Comparison of ENCODE assay signal across 25 cellular contexts in genomic region chr13:101876951-101877350, GRCh38.
A peak's percentile ranks its signal among the peaks of the same experiment; 100 is the strongest.
DNase-seq lines count a peak whose midpoint lies in the region; FAIRE-seq and TF ChIP-seq lines count a peak whose summit lies in the region.
"Had no signal": no experiment of that assay in that cellular context is flagged by ENCODE, and none has a peak within 500 bp of the region (broad histone marks: within the 10 kb centered on the region; RNA-seq: fewer than 3 reads in every experiment).

No MANE protein-coding gene starts in this region.

- no peaks in the 10 kb centered on the region for H3K36me3 ChIP-seq in kidney (ENCODE audit: control insufficient read depth in 1 of 2, insufficient read depth in 2 of 2, low read length in 2 of 2)
- H3K36me3 ChIP-seq: BE2C, BLaER1 had no signal

- DNase-seq in NCI-H748 (lab: John Stamatoyannopoulos, UW; ENCODE audit: unreplicated experiment), result peak; percentile 13
- DNase-seq in NCI-H748 treated with DMSO at 0.1 percent for 48 hours (lab: John Stamatoyannopoulos, UW), result no peak
- no peak for DNase-seq in kidney
- DNase-seq in NCI-H146 treated with DMSO at 0.1 percent for 48 hours (lab: John Stamatoyannopoulos, UW; ENCODE audit: unreplicated experiment), result no peak
- DNase-seq: 8988T; ACHN; BE2C; C1 segment of cervical spinal cord; CD4-positive, alpha-beta memory T cell; CD4-positive, CD25-positive, alpha-beta regulatory T cell; CD8-positive, alpha-beta memory T cell; COR-L47; DMS 273 treated with DMSO at 0.1 percent for 48 hours; DMS153; DMS53; DMS79; DND-41; EL; GDM1 had no signal

- no peak overlapping the region for H3K4me3 ChIP-seq in kidney (ENCODE audit: low read length in 2 of 2)
- H3K4me3 ChIP-seq: BLaER1, GM12878 had no signal

- H3K4me1 ChIP-seq in kidney (ENCODE audit: control insufficient read depth in 1 of 2, insufficient read depth in 1 of 2, low read depth in 1 of 2, low read length in 2 of 2), result no peaks in the 10 kb centered on the region
- H3K4me1 ChIP-seq: BE2C had no signal

- H3K9ac ChIP-seq in kidney (ENCODE audit: low read length in 2 of 2), result no peak overlapping the region
- H3K9ac ChIP-seq: BLaER1 had no signal

- FAIRE-seq in islet of Langerhans (lab: Jason Lieb, UNC) (peak; percentile 9), kidney (lab: Jason Lieb, UNC) (no peak)
- FAIRE-seq: A204.1, GM12878, GM12892, GM18507 had no signal

- H3K9me3 ChIP-seq in kidney (ENCODE audit: control insufficient read depth in 1 of 2, low read length in 2 of 2), result no peaks in the 10 kb centered on the region
- H3K9me3 ChIP-seq: BE2C, BLaER1 had no signal

- H3K27ac ChIP-seq in kidney (ENCODE audit: low read depth in 2 of 2, low read length in 2 of 2), result no peak overlapping the region
- H3K27ac ChIP-seq: BLaER1 had no signal

- no peak for TF ChIP-seq CTCF in kidney (IDR thresholded peaks at IDR 0.05; ENCODE audit: borderline replicate concordance, extremely low read depth, insufficient read depth)

- intact Hi-C loops in kidney (cut with DNase I), result no loop called here
